In the genomic region with DNA sequence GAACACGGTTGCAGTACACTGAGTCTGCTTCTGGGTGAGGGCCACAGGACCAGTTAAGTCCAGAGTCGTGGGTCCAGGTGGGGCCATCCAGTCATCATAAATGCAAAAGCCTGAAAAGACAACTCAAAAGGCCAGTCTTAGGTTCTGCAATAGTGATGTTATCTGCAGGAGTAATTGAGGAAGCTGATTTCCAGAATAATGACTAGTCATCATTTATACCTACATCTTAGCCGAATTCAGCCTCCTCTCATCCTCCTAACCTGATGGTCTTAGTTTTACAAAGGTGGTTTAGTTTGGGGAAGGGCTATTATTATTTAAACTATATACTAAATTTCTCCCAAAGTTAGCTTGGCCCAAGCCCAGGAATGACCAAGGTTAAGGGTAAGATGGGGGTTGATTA, we compare ENCODE assay signal across 32 cellular contexts. TPM values are rescaled to one million over a fixed set of nuclear protein-coding genes. Genes with fewer than 3 reads are reported as not detected.
"Had no signal": no experiment of that assay in that cellular context is flagged by ENCODE, and none has a peak within 500 bp of the region (broad histone marks: within the 10 kb centered on the region; RNA-seq: fewer than 3 reads in every experiment).

No MANE protein-coding gene starts in this region.

- H3K4me1 ChIP-seq: neural progenitor cell, pancreas, psoas muscle, spleen, thyroid gland had no signal

- H3K27me3 Mint-ChIP-seq: stimulated activated memory B cell treated with anti-CD40 and anti-IgM and Interleukin-4, amounts not matched to agents 10 μg/mL and 1 μg/mL and 100 μg/mL, for 72 hours; stimulated activated naive CD8-positive, alpha-beta T cell treated with anti-CD3 and anti-CD28 coated beads, Interleukin-15, amount 100 ng/mL, for 72 hours had no signal

- H2AFZ ChIP-seq: neural progenitor cell had no signal

- H3K36me3 Mint-ChIP-seq: naive thymus-derived CD4-positive, alpha-beta T cell; natural killer cell; neural progenitor cell; stimulated activated memory B cell treated with anti-CD40 and anti-IgM and Interleukin-4, amounts not matched to agents 10 μg/mL and 1 μg/mL and 100 μg/mL, for 72 hours had no signal

- H3K4me3 Mint-ChIP-seq: naive thymus-derived CD4-positive, alpha-beta T cell; natural killer cell; nephron; neural progenitor cell; stimulated activated memory B cell treated with anti-CD40 and anti-IgM and Interleukin-4, amounts not matched to agents 10 μg/mL and 1 μg/mL and 100 μg/mL, for 72 hours; stimulated activated naive CD8-positive, alpha-beta T cell treated with anti-CD3 and anti-CD28 coated beads, Interleukin-15, amount 100 ng/mL, for 72 hours had no signal

- FAIRE-seq: pancreas, urothelium cell line had no signal

- ATAC-seq: naive thymus-derived CD4-positive, alpha-beta T cell; natural killer cell; psoas muscle; right cardiac atrium; sciatic nerve; stimulated activated memory B cell treated with anti-CD40 and anti-IgM and Interleukin-4, amounts not matched to agents 10 μg/mL and 1 μg/mL and 100 μg/mL, for 72 hours; stimulated activated naive CD8-positive, alpha-beta T cell treated with anti-CD3 and anti-CD28 coated beads, Interleukin-15, amount 100 ng/mL, for 72 hours; stimulated activated naive CD8-positive, alpha-beta T cell treated with anti-CD3 and anti-CD28 coated beads, Interleukin-15, Interleukin-2, amounts not matched to agents 100 U/mL and 50 U/mL, for 24 hours had no signal

- H3K4me1 Mint-ChIP-seq: nephron; neural progenitor cell; stimulated activated memory B cell treated with anti-CD40 and anti-IgM and Interleukin-4, amounts not matched to agents 10 μg/mL and 1 μg/mL and 100 μg/mL, for 72 hours had no signal

- H3K9me3 Mint-ChIP-seq: naive thymus-derived CD4-positive, alpha-beta T cell; natural killer cell; nephron; neural progenitor cell; stimulated activated memory B cell treated with anti-CD40 and anti-IgM and Interleukin-4, amounts not matched to agents 10 μg/mL and 1 μg/mL and 100 μg/mL, for 72 hours; stimulated activated naive CD8-positive, alpha-beta T cell treated with anti-CD3 and anti-CD28 coated beads, Interleukin-15, amount 100 ng/mL, for 72 hours had no signal

- H3K4me2 ChIP-seq: neural progenitor cell, smooth muscle cell had no signal

- H3K27me3 ChIP-seq: neural progenitor cell, pancreas, spleen, thyroid gland, upper lobe of left lung, vagina had no signal

- H3K36me3 ChIP-seq: neural progenitor cell, pancreas, spleen, thoracic aorta, thyroid gland, tibial nerve, upper lobe of left lung, vagina had no signal

- H3K9ac ChIP-seq: neural progenitor cell had no signal

- H3K9me3 ChIP-seq: pancreas, psoas muscle, spleen, thoracic aorta, thyroid gland, tibial nerve, upper lobe of left lung, vagina had no signal

- H3K27ac Mint-ChIP-seq: naive thymus-derived CD4-positive, alpha-beta T cell; natural killer cell; nephron; neural progenitor cell; stimulated activated memory B cell treated with anti-CD40 and anti-IgM and Interleukin-4, amounts not matched to agents 10 μg/mL and 1 μg/mL and 100 μg/mL, for 72 hours; stimulated activated naive CD8-positive, alpha-beta T cell treated with anti-CD3 and anti-CD28 coated beads, Interleukin-15, amount 100 ng/mL, for 72 hours had no signal

- H3K4me3 ChIP-seq: neural progenitor cell, pancreas, psoas muscle, skin epidermis, smooth muscle cell, spleen, thoracic aorta, thyroid gland, tibial nerve, upper lobe of left lung, vagina had no signal

- H3K27ac ChIP-seq: neural progenitor cell, psoas muscle, spleen, thoracic aorta, thyroid gland, tibial nerve, upper lobe of left lung, vagina had no signal

- DNase-seq: naive thymus-derived CD4-positive, alpha-beta T cell; natural killer cell; occipital lobe; pancreas; psoas muscle; right cardiac atrium; spleen; stimulated activated CD4-positive, alpha-beta T cell treated with anti-CD3 and anti-CD28 coated beads, Interleukin-12 subunit alpha, Interleukin-12 subunit beta, amount 100 ng/mL, for 4 hours; stimulated activated CD4-positive, alpha-beta T cell treated with anti-CD3 and anti-CD28 coated beads, Interleukin-1b, Interleukin-23, amount 100 ng/mL, for 48 hours; stimulated activated CD4-positive, alpha-beta T cell treated with anti-CD3 and anti-CD28 coated beads, Interleukin-4, amount 100 ng/mL, for 1 hour; stimulated activated CD4-positive, alpha-beta T cell treated with anti-CD3 and anti-CD28 coated beads, Interleukin-4, amount 100 ng/mL, for 4 hours; stimulated activated CD8-positive, alpha-beta memory T cell treated with anti-CD3 and anti-CD28 coated beads, Interleukin-4, amount 100 ng/mL, for 48 hours; stimulated activated naive CD4-positive, alpha-beta T cell; stimulated activated naive CD8-positive, alpha-beta T cell treated with anti-CD3 and anti-CD28 coated beads, Interleukin-15, amount 100 ng/mL, for 72 hours; stimulated activated naive CD8-positive, alpha-beta T cell treated with anti-CD3 and anti-CD28 coated beads, Interleukin-15, Interleukin-2, amounts not matched to agents 100 U/mL and 50 U/mL, for 24 hours; substantia nigra; thyroid gland; trophoblast cell; upper lobe of left lung had no signal

RNA-seq across cellular contexts. Expression of gene SLC5A9, which starts 23.5 kb away (rescaled TPM):
- total RNA-seq: naive thymus-derived CD4-positive, alpha-beta T cell; natural killer cell; occipital lobe; osteoblast; psoas muscle; temporal lobe; thoracic aorta; thyroid gland; tibial nerve had no signal
- polyA plus RNA-seq: naive thymus-derived CD4-positive, alpha-beta T cell; neural cell; smooth muscle cell had no signal
